Comparison of ENCODE assay signal across 29 cellular contexts in genomic region chr7:98236366-98237185, GRCh38. TPM values are rescaled to one million over a fixed set of nuclear protein-coding genes. Genes with fewer than 3 reads are reported as not detected.
"Had no signal": no experiment of that assay in that cellular context is flagged by ENCODE, and none has a peak within 500 bp of the region (broad histone marks: within the 10 kb centered on the region; RNA-seq: fewer than 3 reads in every experiment).

No MANE protein-coding gene starts in this region.

- H3K27ac Mint-ChIP-seq: mesothelial cell of epicardium; natural killer cell treated with Interleukin-12 subunit alpha and Interleukin-12 subunit beta and Interleukin-15 and Interleukin-18, amount 100 ng/mL, for 72 hours; stimulated activated effector memory CD8-positive, alpha-beta T cell treated with anti-CD3 and anti-CD28 coated beads, Interleukin-12 subunit alpha, Interleukin-12 subunit beta, amount 100 ng/mL, for 72 hours; type B pancreatic cell had no signal

- H3K9me3 ChIP-seq: gastrocnemius medialis, left lung, mucosa of descending colon, prostate gland, right atrium auricular region, sigmoid colon, stomach, testis, tibial artery had no signal

- H3K27me3 ChIP-seq: dorsolateral prefrontal cortex, gastrocnemius medialis, left lung, right atrium auricular region, sigmoid colon, stomach, testis, tibial artery had no signal

- DNase-seq: dorsolateral prefrontal cortex; effector CD4-positive, alpha-beta T cell; foreskin fibroblast; gastrocnemius medialis; head of caudate nucleus; left cardiac atrium; mesenchymal stem cell; mucosa of descending colon; naive B cell; sigmoid colon; stimulated activated CD4-positive, alpha-beta T cell treated with anti-CD3 and anti-CD28 coated beads, Interleukin-2, amount 100 ng/mL, for 24 hours; stimulated activated CD4-positive, alpha-beta T cell treated with anti-CD3 and anti-CD28 coated beads, Interleukin-4, amount 100 ng/mL, for 24 hours; stimulated activated naive CD4-positive, alpha-beta T cell treated with Interleukin-2 at 50 U/mL for 16 hours; stomach; testis; tibial artery had no signal

- ATAC-seq: gastrocnemius medialis; left cardiac atrium; left lung; mucosa of descending colon; natural killer cell treated with Interleukin-12 subunit alpha and Interleukin-12 subunit beta and Interleukin-15 and Interleukin-18, amount 100 ng/mL, for 72 hours; stimulated activated effector memory CD8-positive, alpha-beta T cell treated with anti-CD3 and anti-CD28 coated beads, Interleukin-12 subunit alpha, Interleukin-12 subunit beta, amount 100 ng/mL, for 72 hours had no signal

- H3K36me3 ChIP-seq: prostate gland had no signal

- H3K4me1 ChIP-seq: gastrocnemius medialis, left lung, prostate gland, right atrium auricular region, sigmoid colon, stomach, testis, tibial artery had no signal

- H3K27ac ChIP-seq: dorsolateral prefrontal cortex, epithelial cell of prostate, gastrocnemius medialis, left lung, prostate gland, right atrium auricular region, sigmoid colon, stomach, testis, tibial artery had no signal

- H3K9me3 Mint-ChIP-seq: mesothelial cell of epicardium; naive B cell; natural killer cell treated with Interleukin-12 subunit alpha and Interleukin-12 subunit beta and Interleukin-15 and Interleukin-18, amount 100 ng/mL, for 72 hours; neural crest cell; stimulated activated effector memory CD8-positive, alpha-beta T cell treated with anti-CD3 and anti-CD28 coated beads, Interleukin-12 subunit alpha, Interleukin-12 subunit beta, amount 100 ng/mL, for 72 hours; type B pancreatic cell had no signal

- H3K4me3 ChIP-seq: dorsolateral prefrontal cortex, gastrocnemius medialis, left lung, mucosa of descending colon, prostate gland, right atrium auricular region, sigmoid colon, stomach, testis, tibial artery had no signal

RNA-seq across cellular contexts. Expression of gene BHLHA15, which starts 25.3 kb away (rescaled TPM):
- total RNA-seq: mesothelial cell of epicardium, neural crest cell, osteocyte, sigmoid colon, skeletal muscle tissue, subcutaneous adipose tissue, urinary bladder had no signal
- polyA plus RNA-seq: urinary bladder had no signal
